22 cellular contexts compared by ENCODE assay signal in the genomic region with DNA sequence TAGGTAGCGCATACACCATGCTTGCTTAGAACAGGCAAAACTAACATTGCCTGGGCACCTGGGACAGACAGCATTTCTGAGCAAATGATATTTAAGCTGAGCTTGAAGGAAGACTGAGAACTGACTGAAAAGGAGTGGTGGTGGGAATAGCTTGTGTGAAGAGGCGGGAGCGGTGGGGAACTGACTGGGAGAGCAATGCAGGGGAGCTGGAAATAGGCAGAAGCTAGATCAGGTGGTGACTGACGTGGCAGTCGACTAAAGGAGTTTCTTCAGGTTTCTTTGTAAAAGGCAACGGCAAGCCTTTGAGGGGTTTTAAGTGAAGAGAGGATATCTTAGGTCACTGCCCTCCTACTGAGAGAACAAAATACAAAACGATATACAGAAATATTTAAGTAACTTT.
"Had no signal": no experiment of that assay in that cellular context is flagged by ENCODE, and none has a peak within 500 bp of the region (broad histone marks: within the 10 kb centered on the region; RNA-seq: fewer than 3 reads in every experiment).

No MANE protein-coding gene starts in this region.

- H3K36me3 ChIP-seq: tibial nerve had no signal

- H3K4me2 ChIP-seq: smooth muscle cell had no signal

- H3K9me3 Mint-ChIP-seq: activated B cell treated with CpG ODN at 0.5 μM for 24 hours; activated naive CD4-positive, alpha-beta T cell treated with anti-CD3 and anti-CD28 coated beads, Interleukin-2, amount 10 ng/mL, durations not matched to agents 7 days and 5 days; activated T-cell treated with anti-CD3 and anti-CD28 coated beads, Interleukin-2, amount 50 U/mL, for 72 hours; memory B cell; nephron; stimulated activated memory B cell treated with anti-CD40 and anti-IgM and Interleukin-4, amounts not matched to agents 10 μg/mL and 1 μg/mL and 100 μg/mL, for 72 hours had no signal

- DNase-seq: activated B cell treated with CpG ODN at 0.5 μM for 24 hours; activated CD4-positive, alpha-beta T cell treated with anti-CD3 and anti-CD28 coated beads for 4 hours; activated CD4-positive, alpha-beta T cell treated with anti-CD3 and anti-CD28 coated beads, Interleukin-2, amount 50 U/mL, for 48 hours; activated effector memory CD4-positive, alpha-beta T cell treated with anti-CD3 and anti-CD28 coated beads, Interleukin-2, amount 50 U/mL, for 16 hours; activated naive CD4-positive, alpha-beta T cell treated with anti-CD3 and anti-CD28 coated beads, Interleukin-2, amount 10 ng/mL, durations not matched to agents 7 days and 5 days; activated T-cell treated with anti-CD3 and anti-CD28 coated beads, Interleukin-2, amount 50 U/mL, for 72 hours; amygdala; heart right ventricle; kidney glomerular epithelial cell; posterior cingulate gyrus; sigmoid colon; stimulated activated CD4-positive, alpha-beta T cell treated with anti-CD3 and anti-CD28 coated beads, Interleukin-15, amount 100 ng/mL, for 24 hours; stomach; T-helper 9 cell had no signal

- H3K27ac Mint-ChIP-seq: activated B cell treated with CpG ODN at 0.5 μM for 24 hours; activated naive CD4-positive, alpha-beta T cell treated with anti-CD3 and anti-CD28 coated beads, Interleukin-2, amount 10 ng/mL, durations not matched to agents 7 days and 5 days; activated T-cell treated with anti-CD3 and anti-CD28 coated beads, Interleukin-2, amount 50 U/mL, for 72 hours; memory B cell; nephron; stimulated activated memory B cell treated with anti-CD40 and anti-IgM and Interleukin-4, amounts not matched to agents 10 μg/mL and 1 μg/mL and 100 μg/mL, for 72 hours had no signal

- H3K4me3 ChIP-seq: coronary artery, heart right ventricle, sigmoid colon, smooth muscle cell, stomach, suprapubic skin, tibial nerve had no signal

- H3K9me3 ChIP-seq: heart right ventricle, sigmoid colon, stomach, suprapubic skin, tibial nerve had no signal

- ATAC-seq: activated T-cell treated with anti-CD3 and anti-CD28 coated beads, Interleukin-2, amount 50 U/mL, for 72 hours; heart right ventricle; stimulated activated memory B cell treated with anti-CD40 and anti-IgM and Interleukin-4, amounts not matched to agents 10 μg/mL and 1 μg/mL and 100 μg/mL, for 72 hours had no signal

- H3K36me3 Mint-ChIP-seq: activated naive CD4-positive, alpha-beta T cell treated with anti-CD3 and anti-CD28 coated beads, Interleukin-2, amount 10 ng/mL, durations not matched to agents 7 days and 5 days had no signal

- H3K27ac ChIP-seq: coronary artery, epithelial cell of prostate, heart right ventricle, sigmoid colon, stomach, suprapubic skin, tibial nerve had no signal

- H3K4me1 ChIP-seq: heart right ventricle, sigmoid colon, suprapubic skin, tibial nerve had no signal

- H3K4me3 Mint-ChIP-seq: activated B cell treated with CpG ODN at 0.5 μM for 24 hours; activated naive CD4-positive, alpha-beta T cell treated with anti-CD3 and anti-CD28 coated beads, Interleukin-2, amount 10 ng/mL, durations not matched to agents 7 days and 5 days; activated T-cell treated with anti-CD3 and anti-CD28 coated beads, Interleukin-2, amount 50 U/mL, for 72 hours; memory B cell; nephron; stimulated activated memory B cell treated with anti-CD40 and anti-IgM and Interleukin-4, amounts not matched to agents 10 μg/mL and 1 μg/mL and 100 μg/mL, for 72 hours had no signal

- H3K27me3 ChIP-seq: heart right ventricle, sigmoid colon, stomach, suprapubic skin, tibial nerve had no signal

- H3K27me3 Mint-ChIP-seq: stimulated activated memory B cell treated with anti-CD40 and anti-IgM and Interleukin-4, amounts not matched to agents 10 μg/mL and 1 μg/mL and 100 μg/mL, for 72 hours had no signal

- H3K4me1 Mint-ChIP-seq: activated B cell treated with CpG ODN at 0.5 μM for 24 hours; activated naive CD4-positive, alpha-beta T cell treated with anti-CD3 and anti-CD28 coated beads, Interleukin-2, amount 10 ng/mL, durations not matched to agents 7 days and 5 days; stimulated activated memory B cell treated with anti-CD40 and anti-IgM and Interleukin-4, amounts not matched to agents 10 μg/mL and 1 μg/mL and 100 μg/mL, for 72 hours had no signal
